Comparison of ENCODE assay signal across 2 cellular contexts in genomic region chr1:87786218-87786617, GRCh38.
TF ChIP-seq lines count a peak whose summit lies in the region.

No MANE protein-coding gene starts in this region.

TF ChIP-seq in A549, 52 proteins besides CTCF, POLR2A, EP300 and RAD21 (continued from another document):
- TF ChIP-seq HOXB13 (CRISPR knock-in tag; IDR thresholded peaks at IDR 0.05; ENCODE audit: low read depth) (no peak), RNF2 (IDR thresholded peaks at IDR 0.05; ENCODE audit: borderline replicate concordance, low read depth) (no peak), HOXB5 (CRISPR knock-in tag; IDR thresholded peaks at IDR 0.05) (no peak), KDM1A (IDR thresholded peaks at IDR 0.05; ENCODE audit: low read depth) (no peak), JUN (IDR thresholded peaks at IDR 0.05) (no peak), PHF8 (IDR thresholded peaks at IDR 0.05; ENCODE audit: borderline replicate concordance, low read depth) (no peak)
- TF ChIP-seq, protein P1, sequence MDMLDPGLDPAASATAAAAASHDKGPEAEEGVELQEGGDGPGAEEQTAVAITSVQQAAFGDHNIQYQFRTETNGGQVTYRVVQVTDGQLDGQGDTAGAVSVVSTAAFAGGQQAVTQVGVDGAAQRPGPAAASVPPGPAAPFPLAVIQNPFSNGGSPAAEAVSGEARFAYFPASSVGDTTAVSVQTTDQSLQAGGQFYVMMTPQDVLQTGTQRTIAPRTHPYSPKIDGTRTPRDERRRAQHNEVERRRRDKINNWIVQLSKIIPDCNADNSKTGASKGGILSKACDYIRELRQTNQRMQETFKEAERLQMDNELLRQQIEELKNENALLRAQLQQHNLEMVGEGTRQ (IDR thresholded peaks at IDR 0.05): no peak
TF ChIP-seq in A549: peak in this region for 0.

TF ChIP-seq in K562, 482 proteins besides CTCF, POLR2A, EP300 and RAD21 (continued from another document):
- TF ChIP-seq SFPQ (IDR thresholded peaks at IDR 0.05; ENCODE audit: low read depth, low read length): no peak
- no peak for TF ChIP-seq ZNF778 (CRISPR knock-in tag; IDR thresholded peaks at IDR 0.05)
- TF ChIP-seq GTF2E2 (tag; IDR thresholded peaks at IDR 0.05): no peak
- TF ChIP-seq MED1 (CRISPR knock-in tag; IDR thresholded peaks at IDR 0.05; ENCODE audit: borderline replicate concordance): no peak
- TF ChIP-seq ZNF407 (IDR thresholded peaks at IDR 0.05; ENCODE audit: low read depth): no peak
- no peak for TF ChIP-seq IRF2 (CRISPR knock-in tag; IDR thresholded peaks at IDR 0.05)
- TF ChIP-seq, protein P2, sequence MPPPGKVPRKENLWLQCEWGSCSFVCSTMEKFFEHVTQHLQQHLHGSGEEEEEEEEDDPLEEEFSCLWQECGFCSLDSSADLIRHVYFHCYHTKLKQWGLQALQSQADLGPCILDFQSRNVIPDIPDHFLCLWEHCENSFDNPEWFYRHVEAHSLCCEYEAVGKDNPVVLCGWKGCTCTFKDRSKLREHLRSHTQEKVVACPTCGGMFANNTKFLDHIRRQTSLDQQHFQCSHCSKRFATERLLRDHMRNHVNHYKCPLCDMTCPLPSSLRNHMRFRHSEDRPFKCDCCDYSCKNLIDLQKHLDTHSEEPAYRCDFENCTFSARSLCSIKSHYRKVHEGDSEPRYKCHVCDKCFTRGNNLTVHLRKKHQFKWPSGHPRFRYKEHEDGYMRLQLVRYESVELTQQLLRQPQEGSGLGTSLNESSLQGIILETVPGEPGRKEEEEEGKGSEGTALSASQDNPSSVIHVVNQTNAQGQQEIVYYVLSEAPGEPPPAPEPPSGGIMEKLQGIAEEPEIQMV (tag; conservative IDR thresholded peaks at IDR 0.05; ENCODE audit: low read depth): no peak
- TF ChIP-seq PREB (CRISPR knock-in tag; IDR thresholded peaks at IDR 0.05): no peak
- TF ChIP-seq ZNF764 (CRISPR knock-in tag; IDR thresholded peaks at IDR 0.05; ENCODE audit: low read depth): no peak
- TF ChIP-seq HOXB6 (CRISPR knock-in tag; IDR thresholded peaks at IDR 0.05; ENCODE audit: borderline replicate concordance): no peak
- TF ChIP-seq SRSF9 (IDR thresholded peaks at IDR 0.05; ENCODE audit: borderline replicate concordance, low read depth, low read length): no peak
- no peak for TF ChIP-seq CREBBP (IDR thresholded peaks at IDR 0.05; ENCODE audit: low read depth, low read length)
- TF ChIP-seq ZBTB49 (CRISPR knock-in tag; IDR thresholded peaks at IDR 0.05; ENCODE audit: borderline replicate concordance): no peak
- no peak for TF ChIP-seq SLC30A9 (CRISPR knock-in tag; IDR thresholded peaks at IDR 0.05)
